Comparison of ENCODE assay signal across 21 cellular contexts in genomic region chr3:142056656-142057330, GRCh38.
"Had no signal": no experiment of that assay in that cellular context is flagged by ENCODE, and none has a peak within 500 bp of the region (broad histone marks: within the 10 kb centered on the region; RNA-seq: fewer than 3 reads in every experiment).

No MANE protein-coding gene starts in this region.

- H3K27ac ChIP-seq: breast epithelium, coronary artery, heart right ventricle, neural progenitor cell, thoracic aorta, upper lobe of left lung had no signal

- DNase-seq: activated CD8-positive, alpha-beta memory T cell treated with anti-CD3 and anti-CD28 coated beads for 24 hours; activated CD8-positive, alpha-beta memory T cell treated with anti-CD3 and anti-CD28 coated beads, Interleukin-2, amount 50 U/mL, for 48 hours; activated naive CD4-positive, alpha-beta T cell treated with Interleukin-2 at 50 U/mL for 16 hours; activated naive CD8-positive, alpha-beta T cell treated with anti-CD3 and anti-CD28 coated beads for 36 hours; activated T-cell treated with anti-CD3 and anti-CD28 coated beads, Interleukin-2, amount 50 U/mL, for 4 hours; foreskin fibroblast; heart right ventricle; islet precursor cell; left colon; mesendoderm; mucosa of descending colon; naive thymus-derived CD4-positive, alpha-beta T cell; retina; stimulated activated CD4-positive, alpha-beta T cell treated with anti-CD3 and anti-CD28 coated beads, Interleukin-4, amount 100 ng/mL, for 24 hours; stimulated activated naive CD4-positive, alpha-beta T cell treated with Interleukin-2 at 50 U/mL for 16 hours; T-helper 1 cell; upper lobe of left lung had no signal

- ATAC-seq: activated T-cell treated with anti-CD3 and anti-CD28 coated beads, Interleukin-2, amount 50 U/mL, for 4 hours; heart right ventricle; left colon; mucosa of descending colon; naive thymus-derived CD4-positive, alpha-beta T cell had no signal
